Comparison of ENCODE assay signal across 1 cellular context in the genomic region with DNA sequence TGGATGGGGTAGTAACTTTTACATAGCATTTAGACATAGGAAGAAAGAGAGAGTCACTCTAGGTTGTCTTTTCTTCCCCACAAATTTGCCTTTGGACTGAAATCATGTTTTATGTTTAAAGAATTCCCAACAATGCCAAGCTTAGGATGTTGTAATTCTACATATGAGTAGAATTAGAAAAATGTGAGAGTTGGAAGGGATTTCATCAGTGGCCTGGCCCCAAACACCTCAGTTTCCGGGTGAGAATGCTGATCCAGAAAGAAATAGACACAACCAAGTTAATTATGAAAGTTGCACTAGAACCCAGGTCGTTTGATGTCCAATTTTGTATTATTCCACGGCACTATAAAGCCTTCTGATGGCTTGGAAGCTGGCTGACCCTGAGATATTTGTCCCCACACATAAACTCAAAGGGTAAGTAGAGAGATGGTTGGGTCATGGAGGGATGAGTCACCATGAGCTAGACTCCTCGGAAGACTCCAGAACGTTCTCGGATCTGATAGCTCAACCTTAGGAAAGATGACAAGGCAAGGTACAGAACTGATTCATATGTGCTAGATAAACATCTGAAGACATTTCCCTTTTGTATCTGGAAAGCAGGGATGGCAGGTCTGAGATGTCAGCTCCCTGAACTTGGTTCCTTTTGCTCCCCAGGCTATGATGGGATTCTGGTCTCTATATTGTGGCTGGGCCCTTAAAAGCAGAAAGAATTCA.
TF ChIP-seq lines count a peak whose summit lies in the region.

No MANE protein-coding gene starts in this region.

TF ChIP-seq in K562, 482 proteins besides CTCF, POLR2A, EP300 and RAD21 (continued from another document and continues in another):
- TF ChIP-seq MXI1 (IDR thresholded peaks at IDR 0.05; ENCODE audit: low read depth, low read length) (no peak), RBM17 (IDR thresholded peaks at IDR 0.05; ENCODE audit: borderline replicate concordance, low read depth, low read length) (no peak), ZNF589 (CRISPR knock-in tag; IDR thresholded peaks at IDR 0.05; ENCODE audit: low read depth) (no peak), SMARCA5 (IDR thresholded peaks at IDR 0.05) (no peak), CHD2 (IDR thresholded peaks at IDR 0.05; ENCODE audit: low read depth, low read length) (no peak), RCOR1 (IDR thresholded peaks at IDR 0.05; ENCODE audit: borderline replicate concordance in 1 of 2, low read depth in 2 of 2, low read length in 2 of 2) (peak in 1 of 2 experiments; percentile 81; a peak in 2 of 4 replicates), YBX1 (IDR thresholded peaks at IDR 0.05) (no peak), KLF10 (CRISPR knock-in tag; IDR thresholded peaks at IDR 0.05) (no peak), IRF2 (CRISPR knock-in tag; IDR thresholded peaks at IDR 0.05) (no peak), BCOR (IDR thresholded peaks at IDR 0.05) (no peak), CTBP1 (IDR thresholded peaks at IDR 0.05; ENCODE audit: borderline replicate concordance) (peak; percentile 77), C11orf30 (IDR thresholded peaks at IDR 0.05; ENCODE audit: low read depth) (peak; percentile 51; the same call in 1 of the 2 replicates), CBFA2T3 (IDR thresholded peaks at IDR 0.05) (0 out of 2 replicates have a peak, but pooled peaks have one; percentile 28), TEAD4 (IDR thresholded peaks at IDR 0.05; ENCODE audit: low read length) (peak; percentile 19; the same call in 1 of the 2 replicates), TEAD4 (CRISPR knock-in tag; IDR thresholded peaks at IDR 0.05; ENCODE audit: borderline replicate concordance) (no peak), MAFG (tag; conservative IDR thresholded peaks at IDR 0.05) (peak; percentile 34; the same call in 1 of the 2 replicates), ARID1B (IDR thresholded peaks at IDR 0.05) (peak; percentile 72), NFIX (CRISPR knock-in tag; IDR thresholded peaks at IDR 0.05; ENCODE audit: low read depth) (no peak), SMARCA4 (IDR thresholded peaks at IDR 0.05) (peak; percentile 72; the same call in 1 of the 2 replicates), PHTF2 (CRISPR knock-in tag; IDR thresholded peaks at IDR 0.05) (no peak), TAF7 (tag; IDR thresholded peaks at IDR 0.05) (0 out of 2 replicates have a peak, but pooled peaks have one; percentile 31), JUNB (CRISPR knock-in tag; conservative IDR thresholded peaks at IDR 0.05) (peak; percentile 85), FOS (IDR thresholded peaks at IDR 0.05; ENCODE audit: extremely low read depth, insufficient read length) (peak; percentile 47), ATF7 (IDR thresholded peaks at IDR 0.05) (peak; percentile 56; the same call in 1 of the 2 replicates), POU5F1 (IDR thresholded peaks at IDR 0.05; ENCODE audit: borderline replicate concordance, low read depth, low read length, partially characterized antibody) (no peak), NRF1 (conservative IDR thresholded peaks at IDR 0.05 in 1 of 2, IDR thresholded peaks at IDR 0.05 in 1 of 2) (no peak), NFE2 (IDR thresholded peaks at IDR 0.05; ENCODE audit: low read depth) (peak; percentile 59; the same call in 1 of the 2 replicates), DPF2 (IDR thresholded peaks at IDR 0.05) (peak; percentile 66), ZNF830 (CRISPR knock-in tag; IDR thresholded peaks at IDR 0.05) (no peak), NONO (IDR thresholded peaks at IDR 0.05; ENCODE audit: low read depth in 2 of 2, low read length in 1 of 2) (no peak), ZNF707 (CRISPR knock-in tag; conservative IDR thresholded peaks at IDR 0.05) (no peak), JUN (IDR thresholded peaks at IDR 0.05; ENCODE audit: borderline replicate concordance, low read depth, low read length) (peak; percentile 89), JUN (CRISPR knock-in tag; IDR thresholded peaks at IDR 0.05; ENCODE audit: borderline replicate concordance) (no peak), SOX6 (IDR thresholded peaks at IDR 0.05) (peak; percentile 73), SMARCE1 (IDR thresholded peaks at IDR 0.05) (peak; percentile 36; the same call in 1 of the 2 replicates), SMAD2 (IDR thresholded peaks at IDR 0.05; ENCODE audit: low read depth, low read length) (no peak), CBX3 (IDR thresholded peaks at IDR 0.05; ENCODE audit: borderline replicate concordance in 1 of 2, low read length in 2 of 2) (no peak), CEBPG (CRISPR knock-in tag; IDR thresholded peaks at IDR 0.05) (no peak), CEBPG (tag; conservative IDR thresholded peaks at IDR 0.05 in 1 of 2, IDR thresholded peaks at IDR 0.05 in 1 of 2) (0 out of 4 replicates have a peak, but pooled peaks of 1 of the 2 experiments have one; percentile 1), ZNF12 (CRISPR knock-in tag; IDR thresholded peaks at IDR 0.05) (no peak), CXXC5 (CRISPR knock-in tag; IDR thresholded peaks at IDR 0.05) (0 out of 2 replicates have a peak, but pooled peaks have one; percentile 18), BRCA1 (IDR thresholded peaks at IDR 0.05) (no peak), BRCA1 (CRISPR knock-in tag; IDR thresholded peaks at IDR 0.05) (no peak), CBX5 (IDR thresholded peaks at IDR 0.05; ENCODE audit: borderline replicate concordance, low read depth) (no peak), NFYB (IDR thresholded peaks at IDR 0.05; ENCODE audit: extremely low read depth, insufficient read length) (no peak), FOSL1 (tag; conservative IDR thresholded peaks at IDR 0.05) (peak; percentile 93), ZEB2 (IDR thresholded peaks at IDR 0.05) (peak; percentile 90), MEF2A (IDR thresholded peaks at IDR 0.05; ENCODE audit: control insufficient read depth, low read depth, low read length) (no peak), DIDO1 (tag; IDR thresholded peaks at IDR 0.05; ENCODE audit: low read depth) (no peak), JUND (IDR thresholded peaks at IDR 0.05; ENCODE audit: borderline replicate concordance, low read depth, low read length) (peak; percentile 92), JUND (tag; IDR thresholded peaks at IDR 0.05; ENCODE audit: borderline replicate concordance, low read depth, low read length) (peak; percentile 88; the same call in 2 of the 3 replicates), HNRNPL (IDR thresholded peaks at IDR 0.05; ENCODE audit: low read depth, low read length) (no peak), RNF2 (IDR thresholded peaks at IDR 0.05) (no peak), BACH1 (tag; IDR thresholded peaks at IDR 0.05) (0 out of 2 replicates have a peak, but pooled peaks have one; percentile 30), ETS2 (tag; IDR thresholded peaks at IDR 0.05; ENCODE audit: borderline replicate concordance, poor library complexity, severe bottlenecking) (no peak)
- TF ChIP-seq, protein P1, sequence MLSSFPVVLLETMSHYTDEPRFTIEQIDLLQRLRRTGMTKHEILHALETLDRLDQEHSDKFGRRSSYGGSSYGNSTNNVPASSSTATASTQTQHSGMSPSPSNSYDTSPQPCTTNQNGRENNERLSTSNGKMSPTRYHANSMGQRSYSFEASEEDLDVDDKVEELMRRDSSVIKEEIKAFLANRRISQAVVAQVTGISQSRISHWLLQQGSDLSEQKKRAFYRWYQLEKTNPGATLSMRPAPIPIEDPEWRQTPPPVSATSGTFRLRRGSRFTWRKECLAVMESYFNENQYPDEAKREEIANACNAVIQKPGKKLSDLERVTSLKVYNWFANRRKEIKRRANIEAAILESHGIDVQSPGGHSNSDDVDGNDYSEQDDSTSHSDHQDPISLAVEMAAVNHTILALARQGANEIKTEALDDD (IDR thresholded peaks at IDR 0.05): 0 out of 2 replicates have a peak, but pooled peaks have one; percentile 33
- TF ChIP-seq, protein P2, sequence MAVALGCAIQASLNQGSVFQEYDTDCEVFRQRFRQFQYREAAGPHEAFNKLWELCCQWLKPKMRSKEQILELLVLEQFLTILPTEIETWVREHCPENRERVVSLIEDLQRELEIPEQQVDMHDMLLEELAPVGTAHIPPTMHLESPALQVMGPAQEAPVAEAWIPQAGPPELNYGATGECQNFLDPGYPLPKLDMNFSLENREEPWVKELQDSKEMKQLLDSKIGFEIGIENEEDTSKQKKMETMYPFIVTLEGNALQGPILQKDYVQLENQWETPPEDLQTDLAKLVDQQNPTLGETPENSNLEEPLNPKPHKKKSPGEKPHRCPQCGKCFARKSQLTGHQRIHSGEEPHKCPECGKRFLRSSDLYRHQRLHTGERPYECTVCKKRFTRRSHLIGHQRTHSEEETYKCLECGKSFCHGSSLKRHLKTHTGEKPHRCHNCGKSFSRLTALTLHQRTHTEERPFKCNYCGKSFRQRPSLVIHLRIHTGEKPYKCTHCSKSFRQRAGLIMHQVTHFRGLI (CRISPR knock-in tag; IDR thresholded peaks at IDR 0.05): no peak
- TF ChIP-seq, protein P3, sequence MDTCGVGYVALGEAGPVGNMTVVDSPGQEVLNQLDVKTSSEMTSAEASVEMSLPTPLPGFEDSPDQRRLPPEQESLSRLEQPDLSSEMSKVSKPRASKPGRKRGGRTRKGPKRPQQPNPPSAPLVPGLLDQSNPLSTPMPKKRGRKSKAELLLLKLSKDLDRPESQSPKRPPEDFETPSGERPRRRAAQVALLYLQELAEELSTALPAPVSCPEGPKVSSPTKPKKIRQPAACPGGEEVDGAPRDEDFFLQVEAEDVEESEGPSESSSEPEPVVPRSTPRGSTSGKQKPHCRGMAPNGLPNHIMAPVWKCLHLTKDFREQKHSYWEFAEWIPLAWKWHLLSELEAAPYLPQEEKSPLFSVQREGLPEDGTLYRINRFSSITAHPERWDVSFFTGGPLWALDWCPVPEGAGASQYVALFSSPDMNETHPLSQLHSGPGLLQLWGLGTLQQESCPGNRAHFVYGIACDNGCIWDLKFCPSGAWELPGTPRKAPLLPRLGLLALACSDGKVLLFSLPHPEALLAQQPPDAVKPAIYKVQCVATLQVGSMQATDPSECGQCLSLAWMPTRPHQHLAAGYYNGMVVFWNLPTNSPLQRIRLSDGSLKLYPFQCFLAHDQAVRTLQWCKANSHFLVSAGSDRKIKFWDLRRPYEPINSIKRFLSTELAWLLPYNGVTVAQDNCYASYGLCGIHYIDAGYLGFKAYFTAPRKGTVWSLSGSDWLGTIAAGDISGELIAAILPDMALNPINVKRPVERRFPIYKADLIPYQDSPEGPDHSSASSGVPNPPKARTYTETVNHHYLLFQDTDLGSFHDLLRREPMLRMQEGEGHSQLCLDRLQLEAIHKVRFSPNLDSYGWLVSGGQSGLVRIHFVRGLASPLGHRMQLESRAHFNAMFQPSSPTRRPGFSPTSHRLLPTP (IDR thresholded peaks at IDR 0.05; ENCODE audit: borderline replicate concordance, extremely low read depth, insufficient read length): no peak
- TF ChIP-seq, protein P4, sequence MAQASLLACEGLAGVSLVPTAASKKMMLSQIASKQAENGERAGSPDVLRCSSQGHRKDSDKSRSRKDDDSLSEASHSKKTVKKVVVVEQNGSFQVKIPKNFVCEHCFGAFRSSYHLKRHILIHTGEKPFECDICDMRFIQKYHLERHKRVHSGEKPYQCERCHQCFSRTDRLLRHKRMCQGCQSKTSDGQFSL (CRISPR knock-in tag; IDR thresholded peaks at IDR 0.05): no peak
- TF ChIP-seq, protein P4 (tag; IDR thresholded peaks at IDR 0.05): no peak
- TF ChIP-seq, protein P5, sequence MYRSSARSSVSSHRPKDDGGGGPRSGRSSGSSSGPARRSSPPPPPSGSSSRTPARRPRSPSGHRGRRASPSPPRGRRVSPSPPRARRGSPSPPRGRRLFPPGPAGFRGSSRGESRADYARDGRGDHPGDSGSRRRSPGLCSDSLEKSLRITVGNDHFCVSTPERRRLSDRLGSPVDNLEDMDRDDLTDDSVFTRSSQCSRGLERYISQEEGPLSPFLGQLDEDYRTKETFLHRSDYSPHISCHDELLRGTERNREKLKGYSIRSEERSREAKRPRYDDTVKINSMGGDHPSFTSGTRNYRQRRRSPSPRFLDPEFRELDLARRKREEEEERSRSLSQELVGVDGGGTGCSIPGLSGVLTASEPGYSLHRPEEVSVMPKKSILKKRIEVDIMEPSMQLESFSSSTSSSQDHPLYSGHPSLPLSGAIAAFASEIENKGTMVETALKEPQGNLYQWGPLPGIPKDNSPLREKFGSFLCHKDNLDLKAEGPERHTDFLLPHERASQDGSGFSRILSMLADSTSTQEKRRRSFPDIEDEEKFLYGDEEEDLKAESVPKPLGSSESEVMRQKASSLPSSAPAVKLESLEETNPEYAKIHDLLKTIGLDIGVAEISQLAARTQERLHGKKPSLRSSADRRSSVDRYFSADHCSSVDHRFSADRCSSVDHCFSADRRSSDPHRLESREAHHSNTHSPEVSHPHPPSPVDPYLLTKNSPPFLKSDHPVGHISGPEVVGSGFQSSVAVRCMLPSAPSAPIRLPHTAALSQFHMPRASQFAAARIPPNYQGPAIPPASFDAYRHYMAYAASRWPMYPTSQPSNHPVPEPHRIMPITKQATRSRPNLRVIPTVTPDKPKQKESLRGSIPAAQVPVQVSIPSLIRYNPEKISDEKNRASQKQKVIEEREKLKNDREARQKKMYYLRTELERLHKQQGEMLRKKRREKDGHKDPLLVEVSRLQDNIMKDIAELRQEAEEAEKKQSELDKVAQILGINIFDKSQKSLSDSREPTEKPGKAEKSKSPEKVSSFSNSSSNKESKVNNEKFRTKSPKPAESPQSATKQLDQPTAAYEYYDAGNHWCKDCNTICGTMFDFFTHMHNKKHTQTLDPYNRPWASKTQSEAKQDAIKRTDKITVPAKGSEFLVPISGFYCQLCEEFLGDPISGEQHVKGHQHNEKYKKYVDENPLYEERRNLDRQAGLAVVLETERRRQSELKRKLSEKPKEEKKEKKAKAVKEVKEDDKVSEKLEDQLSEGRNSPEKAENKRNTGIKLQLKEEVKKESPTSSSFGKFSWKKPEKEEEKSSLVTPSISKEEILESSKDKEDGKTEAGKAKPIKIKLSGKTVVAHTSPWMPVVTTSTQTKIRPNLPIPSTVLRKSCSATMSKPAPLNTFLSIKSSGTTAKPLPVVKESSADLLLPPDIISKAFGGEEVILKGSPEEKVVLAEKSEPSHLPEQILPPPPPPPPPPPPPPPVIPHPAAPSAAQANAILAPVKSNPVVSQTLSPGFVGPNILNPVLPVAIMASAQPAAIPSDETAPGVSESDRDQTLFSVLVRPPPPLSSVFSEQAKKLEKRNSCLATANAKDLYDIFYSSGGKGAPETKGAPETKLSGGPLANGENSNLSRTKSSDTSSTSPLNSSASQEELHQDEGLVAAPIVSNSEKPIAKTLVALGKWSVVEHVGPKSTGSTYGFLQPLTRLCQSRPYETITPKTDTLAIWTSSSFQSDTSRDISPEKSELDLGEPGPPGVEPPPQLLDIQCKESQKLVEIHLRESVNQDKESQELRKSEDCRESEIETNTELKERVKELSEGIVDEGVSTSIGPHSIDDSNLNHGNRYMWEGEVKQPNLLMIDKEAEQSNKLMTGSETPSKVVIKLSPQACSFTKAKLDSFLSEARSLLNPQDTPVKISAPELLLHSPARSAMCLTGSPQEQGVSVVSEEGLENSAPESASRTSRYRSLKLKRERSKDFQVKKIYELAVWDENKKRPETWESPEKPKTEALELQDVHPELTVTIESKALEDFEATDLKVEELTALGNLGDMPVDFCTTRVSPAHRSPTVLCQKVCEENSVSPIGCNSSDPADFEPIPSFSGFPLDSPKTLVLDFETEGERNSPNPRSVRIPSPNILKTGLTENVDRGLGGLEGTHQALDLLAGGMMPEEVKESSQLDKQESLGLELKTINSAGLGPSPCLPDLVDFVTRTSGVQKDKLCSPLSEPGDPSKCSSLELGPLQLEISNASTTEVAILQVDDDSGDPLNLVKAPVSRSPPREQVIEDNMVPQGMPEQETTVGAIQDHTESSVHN (IDR thresholded peaks at IDR 0.05; ENCODE audit: borderline replicate concordance in 1 of 2, low read depth in 1 of 2): no peak; a peak in 1 of 4 replicates
